In the genomic region with DNA sequence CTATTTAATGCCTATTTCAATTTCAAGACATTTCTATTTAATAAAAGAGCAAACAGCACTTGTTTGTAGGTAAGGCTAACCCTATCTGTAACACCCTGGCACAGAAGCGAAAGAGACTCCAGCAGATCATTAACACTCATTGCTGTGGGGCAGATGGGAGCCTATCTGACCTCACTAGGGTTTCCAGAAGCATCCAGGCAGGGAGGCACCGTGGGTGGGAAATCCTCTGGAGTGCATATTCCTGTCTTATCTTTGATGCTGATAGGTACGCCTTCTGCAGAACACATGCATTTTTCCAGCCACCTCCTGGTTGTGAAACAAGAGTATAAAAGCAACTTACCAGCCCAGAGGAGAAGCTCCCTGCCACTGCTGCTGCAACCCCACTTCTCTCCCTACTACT, we compare ENCODE assay signal across 1 cellular context.
A peak's percentile ranks its signal among the peaks of the same experiment; 100 is the strongest.
TF ChIP-seq lines count a peak whose summit lies in the region.

No MANE protein-coding gene starts in this region.

TF ChIP-seq in liver, 16 proteins besides CTCF, POLR2A, EP300 and RAD21 (continued from another document):
- TF ChIP-seq, protein P1, sequence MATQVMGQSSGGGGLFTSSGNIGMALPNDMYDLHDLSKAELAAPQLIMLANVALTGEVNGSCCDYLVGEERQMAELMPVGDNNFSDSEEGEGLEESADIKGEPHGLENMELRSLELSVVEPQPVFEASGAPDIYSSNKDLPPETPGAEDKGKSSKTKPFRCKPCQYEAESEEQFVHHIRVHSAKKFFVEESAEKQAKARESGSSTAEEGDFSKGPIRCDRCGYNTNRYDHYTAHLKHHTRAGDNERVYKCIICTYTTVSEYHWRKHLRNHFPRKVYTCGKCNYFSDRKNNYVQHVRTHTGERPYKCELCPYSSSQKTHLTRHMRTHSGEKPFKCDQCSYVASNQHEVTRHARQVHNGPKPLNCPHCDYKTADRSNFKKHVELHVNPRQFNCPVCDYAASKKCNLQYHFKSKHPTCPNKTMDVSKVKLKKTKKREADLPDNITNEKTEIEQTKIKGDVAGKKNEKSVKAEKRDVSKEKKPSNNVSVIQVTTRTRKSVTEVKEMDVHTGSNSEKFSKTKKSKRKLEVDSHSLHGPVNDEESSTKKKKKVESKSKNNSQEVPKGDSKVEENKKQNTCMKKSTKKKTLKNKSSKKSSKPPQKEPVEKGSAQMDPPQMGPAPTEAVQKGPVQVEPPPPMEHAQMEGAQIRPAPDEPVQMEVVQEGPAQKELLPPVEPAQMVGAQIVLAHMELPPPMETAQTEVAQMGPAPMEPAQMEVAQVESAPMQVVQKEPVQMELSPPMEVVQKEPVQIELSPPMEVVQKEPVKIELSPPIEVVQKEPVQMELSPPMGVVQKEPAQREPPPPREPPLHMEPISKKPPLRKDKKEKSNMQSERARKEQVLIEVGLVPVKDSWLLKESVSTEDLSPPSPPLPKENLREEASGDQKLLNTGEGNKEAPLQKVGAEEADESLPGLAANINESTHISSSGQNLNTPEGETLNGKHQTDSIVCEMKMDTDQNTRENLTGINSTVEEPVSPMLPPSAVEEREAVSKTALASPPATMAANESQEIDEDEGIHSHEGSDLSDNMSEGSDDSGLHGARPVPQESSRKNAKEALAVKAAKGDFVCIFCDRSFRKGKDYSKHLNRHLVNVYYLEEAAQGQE (IDR thresholded peaks at IDR 0.05) = peak; percentile 17
- TF ChIP-seq JUND (IDR thresholded peaks at IDR 0.05) (peak in 1 of 2 donors; percentile 19), FOXA1 (IDR thresholded peaks at IDR 0.05) (no peak), NR2F2 (IDR thresholded peaks at IDR 0.05) (no peak), HNF4A (conservative IDR thresholded peaks at IDR 0.05) (peak in 1 of 2 donors; percentile 31), HNF4G (IDR thresholded peaks at IDR 0.05) (no peak), FOXA2 (IDR thresholded peaks at IDR 0.05) (peak; percentile 19), GABPA (IDR thresholded peaks at IDR 0.05 in 1 of 2, conservative IDR thresholded peaks at IDR 0.05 in 1 of 2) (no peak), YY1 (IDR thresholded peaks at IDR 0.05) (peak; percentile 34)
- TF ChIP-seq, protein P2, sequence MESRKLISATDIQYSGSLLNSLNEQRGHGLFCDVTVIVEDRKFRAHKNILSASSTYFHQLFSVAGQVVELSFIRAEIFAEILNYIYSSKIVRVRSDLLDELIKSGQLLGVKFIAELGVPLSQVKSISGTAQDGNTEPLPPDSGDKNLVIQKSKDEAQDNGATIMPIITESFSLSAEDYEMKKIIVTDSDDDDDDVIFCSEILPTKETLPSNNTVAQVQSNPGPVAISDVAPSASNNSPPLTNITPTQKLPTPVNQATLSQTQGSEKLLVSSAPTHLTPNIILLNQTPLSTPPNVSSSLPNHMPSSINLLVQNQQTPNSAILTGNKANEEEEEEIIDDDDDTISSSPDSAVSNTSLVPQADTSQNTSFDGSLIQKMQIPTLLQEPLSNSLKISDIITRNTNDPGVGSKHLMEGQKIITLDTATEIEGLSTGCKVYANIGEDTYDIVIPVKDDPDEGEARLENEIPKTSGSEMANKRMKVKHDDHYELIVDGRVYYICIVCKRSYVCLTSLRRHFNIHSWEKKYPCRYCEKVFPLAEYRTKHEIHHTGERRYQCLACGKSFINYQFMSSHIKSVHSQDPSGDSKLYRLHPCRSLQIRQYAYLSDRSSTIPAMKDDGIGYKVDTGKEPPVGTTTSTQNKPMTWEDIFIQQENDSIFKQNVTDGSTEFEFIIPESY (IDR thresholded peaks at IDR 0.05) = no peak
- TF ChIP-seq, protein P3, sequence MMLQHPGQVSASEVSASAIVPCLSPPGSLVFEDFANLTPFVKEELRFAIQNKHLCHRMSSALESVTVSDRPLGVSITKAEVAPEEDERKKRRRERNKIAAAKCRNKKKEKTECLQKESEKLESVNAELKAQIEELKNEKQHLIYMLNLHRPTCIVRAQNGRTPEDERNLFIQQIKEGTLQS (IDR thresholded peaks at IDR 0.05) = no peak
